10 cellular contexts compared by ENCODE assay signal in the genomic region with DNA sequence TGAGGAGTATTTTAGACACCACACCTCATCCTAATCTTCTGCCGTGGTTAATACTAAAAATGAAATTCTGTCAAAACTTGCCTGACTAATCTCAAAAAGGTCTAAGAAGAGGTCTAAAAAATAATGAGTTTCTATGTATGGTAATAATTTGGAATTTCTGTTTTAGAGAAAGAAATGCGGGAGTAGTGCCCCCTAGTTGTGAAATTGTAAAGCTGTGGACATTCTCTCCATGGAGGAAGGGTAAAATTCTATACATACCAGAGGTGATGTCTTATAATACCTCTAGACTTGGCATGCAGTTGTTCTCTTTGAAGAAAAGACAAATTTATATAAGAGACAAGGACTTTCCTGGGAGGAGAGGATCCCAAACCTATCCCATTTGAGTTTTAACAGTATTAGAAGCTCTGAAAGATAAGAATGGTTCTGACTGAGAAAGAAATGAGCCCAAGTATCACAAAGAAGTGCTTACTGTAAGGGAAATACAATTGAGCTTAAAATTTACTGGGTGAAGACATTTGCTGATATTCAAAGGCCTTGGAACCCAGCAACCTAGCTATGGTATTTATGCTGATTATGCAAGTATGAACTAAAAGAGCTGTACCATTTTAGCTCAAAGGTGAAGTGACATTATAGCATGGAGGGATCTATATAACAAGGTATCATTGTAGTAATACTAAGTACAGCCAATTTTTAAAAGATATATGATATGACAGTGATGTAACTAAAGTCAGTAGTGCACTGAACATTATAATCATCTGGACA. TPM values are rescaled to one million over a fixed set of nuclear protein-coding genes. Genes with fewer than 3 reads are reported as not detected.
DNase-seq lines count a peak whose midpoint lies in the region; ATAC-seq, FAIRE-seq and TF ChIP-seq lines count a peak whose summit lies in the region.
"Had no signal": no experiment of that assay in that cellular context is flagged by ENCODE, and none has a peak within 500 bp of the region (broad histone marks: within the 10 kb centered on the region; RNA-seq: fewer than 3 reads in every experiment).

No MANE protein-coding gene starts in this region.

- ATAC-seq in K562, result no peak
- no peak for ATAC-seq in GM19397 (IDR thresholded peaks at IDR 0.05; ENCODE audit: unreplicated experiment)
- no peak for ATAC-seq in GM18505 (IDR thresholded peaks at IDR 0.05; ENCODE audit: unreplicated experiment)
- no peak for ATAC-seq in HG02840 (IDR thresholded peaks at IDR 0.05; ENCODE audit: low FRiP score, unreplicated experiment)

- TF ChIP-seq POLR2A in K562 (conservative IDR thresholded peaks at IDR 0.05) (no peak), GM18505 (IDR thresholded peaks at IDR 0.05; ENCODE audit: borderline replicate concordance, extremely low read depth, insufficient read depth, insufficient read length) (no peak)

- no peak for TF ChIP-seq EP300 in K562 (IDR thresholded peaks at IDR 0.05; ENCODE audit: low read length)

- FAIRE-seq in D721Med (lab: Jason Lieb, UNC) (no peak), K562 (lab: Jason Lieb, UNC) (no peak)
- FAIRE-seq: GM12892 had no signal

- H3K27ac ChIP-seq in K562 (ENCODE audit: extremely low read depth, low read depth, low read length), result no peak overlapping the region

- H3K9me1 ChIP-seq in K562 (ENCODE audit: control insufficient read depth, insufficient read depth, low read length), result no peaks in the 10 kb centered on the region

- no peaks in the 10 kb centered on the region for H3K36me3 ChIP-seq in K562 (ENCODE audit: control insufficient read depth, insufficient read depth, low read length)

- intact Hi-C loops in K562 (cut with micrococcal nuclease), result no loop called here

- CTCF ChIA-PET in K562 (lab: Yijun Ruan, JAX; ENCODE audit: low intra/inter-chr PET ratio), result no interaction called here

- TF ChIP-seq CTCF in D721Med (IDR thresholded peaks at IDR 0.05; ENCODE audit: insufficient read depth, missing control alignments), result peak; percentile 37
- 0 out of 6 replicates have a peak, but pooled peaks of 1 of the 3 experiments have one; percentile 7 for TF ChIP-seq CTCF in K562 (IDR thresholded peaks at IDR 0.05 in 2 of 3, conservative IDR thresholded peaks at IDR 0.05 in 1 of 3; ENCODE audit: insufficient read depth in 2 of 3, low read depth in 1 of 3, low read length in 3 of 3)

- H3K4me1 ChIP-seq in K562 (replicated peaks in 1 of 2; ENCODE audit: control insufficient read depth in 2 of 2, insufficient read depth in 2 of 2, low read length in 2 of 2), result no peaks in the 10 kb centered on the region

- no peak overlapping the region for H3K9ac ChIP-seq in K562 (ENCODE audit: insufficient read depth in 1 of 2, low read depth in 2 of 2, low read length in 2 of 2)

- POLR2A ChIA-PET in K562 (lab: Yijun Ruan, JAX), result no interaction called here

- H3K79me2 ChIP-seq in K562 (ENCODE audit: control insufficient read depth, insufficient read depth, low read length), result no peaks in the 10 kb centered on the region

- no TSS peak for BruUV-seq in K562 (replicated peaks; lab: Mats Ljungman, UMichigan)

- no peak overlapping the region for H2AFZ ChIP-seq in K562 (ENCODE audit: low read depth, low read length)

- no peaks in the 10 kb centered on the region for H3K9me3 ChIP-seq in K562 (replicated peaks; ENCODE audit: control insufficient read depth, insufficient read depth, low read depth, low read length)

- TF ChIP-seq RAD21 in K562 (CRISPR knock-in tag; conservative IDR thresholded peaks at IDR 0.05 in 1 of 2, IDR thresholded peaks at IDR 0.05 in 1 of 2), result no peak

- H3K27me3 ChIP-seq in K562 (ENCODE audit: control insufficient read depth in 2 of 2, insufficient read depth in 2 of 2, low read length in 2 of 2), result no peaks in the 10 kb centered on the region

- 5% methylated on average over 2 of the region's 2 CpGs for WGBS in K562 (ENCODE audit: insufficient coverage, low coverage, missing lambda C conversion rate)

- in situ Hi-C loops in K562 (cut with MboI), result no loop called here

- no peak overlapping the region for H3K4me3 ChIP-seq in K562

- no peaks in the 10 kb centered on the region for H4K20me1 ChIP-seq in K562 (replicated peaks; ENCODE audit: control insufficient read depth, insufficient read depth, low read length)

- H3K4me2 ChIP-seq in K562 (ENCODE audit: insufficient read depth, low read length), result no peak overlapping the region

- DNase-seq in D721Med (ENCODE audit: insufficient read length, low spot score) (no peak), KG1 (lab: John Stamatoyannopoulos, UW) (peak; percentile 19), K562 (ENCODE audit: extremely low read depth in 1 of 4, low spot score in 3 of 4) (no peak), medulla oblongata (ENCODE audit: extremely low spot score) (peak; percentile 34)
- no peak for DNase-seq in stimulated activated CD4-positive, alpha-beta T cell treated with anti-CD3 and anti-CD28 coated beads, Interleukin-1b, Interleukin-23, amount 100 ng/mL, for 48 hours
- DNase-seq: NCI-H2107 had no signal

TF ChIP-seq in K562, 482 proteins besides CTCF, POLR2A, EP300 and RAD21:
- TF ChIP-seq ZNF316 (IDR thresholded peaks at IDR 0.05) (peak; percentile 6; the same call in 1 of the 2 replicates), HLTF (IDR thresholded peaks at IDR 0.05) (no peak)

RNA-seq across cellular contexts. Expression of a gene that starts 5.1 kb away (rescaled TPM):
- not detected in 2 replicates for total RNA-seq in K562 (2011; cell fraction: chromatin; rRNA removed; ENCODE audit: low replicate concordance)
- not detected in 2 replicates for total RNA-seq in K562 (2011; cell fraction: nucleolus; rRNA removed)
- not detected in 2 replicates for total RNA-seq in K562 (2011; cell fraction: nucleoplasm; rRNA removed)
- total RNA-seq in K562 (2014; rRNA removed) (not detected in 2 replicates), K562 (2014; rRNA removed; fragmentation: Illumina TruSeq; extraction: Trizol) (not detected in 2 replicates), K562 (2015; rRNA removed; fragmentation: Illumina TruSeq; extraction: Trizol) (not detected in 2 replicates), K562 (2021) (not detected in 2 replicates)
- polyA plus RNA-seq in K562 (2011; rRNA removed) (not detected in 2 replicates), K562 (2014; fragmentation: Illumina TruSeq; extraction: Trizol) (not detected in 2 replicates), K562 (2014; fragmentation: Nextera tagmentation; extraction: Ambion mirVana) (not detected), K562 (2014; rRNA removed) (not detected in 2 replicates)
- polyA plus RNA-seq in K562 (2011; cell fraction: cytosol; rRNA removed), result not detected in 2 replicates
- polyA plus RNA-seq in K562 (2011; cell fraction: nucleus; rRNA removed), result not detected in 2 replicates
- polyA plus RNA-seq in K562 (2012), result 0.04 TPM in 1 of 2 replicates, not detected in the other
- polyA minus RNA-seq in K562 (2011; rRNA and poly(A)+ RNA removed), result not detected in 2 replicates
- polyA minus RNA-seq in K562 (2011; cell fraction: cytosol; rRNA and poly(A)+ RNA removed), result not detected in 2 replicates
- not detected in 2 replicates for polyA minus RNA-seq in K562 (2011; cell fraction: nucleus; rRNA and poly(A)+ RNA removed)

Comparison
In these comparisons a context has a peak if more than half of its experiments do, and no peak if none do; other contexts are left out.
1. DNase-seq: peak in KG1 (single experiment) and medulla oblongata (single experiment); none in D721Med (single experiment), K562 (0 of 4) and stimulated activated CD4-positive, alpha-beta T cell treated with anti-CD3 and anti-CD28 coated beads, Interleukin-1b, Interleukin-23, amount 100 ng/mL, for 48 hours (single experiment).